2 cellular contexts compared by ENCODE assay signal in genomic region chr19:3381701-3382372, GRCh38.
TF ChIP-seq lines count a peak whose summit lies in the region.

No MANE protein-coding gene starts in this region.

TF ChIP-seq in HCT116, 20 proteins besides CTCF, POLR2A, EP300 and RAD21 (continued from another document):
- no peak for TF ChIP-seq CEBPB (IDR thresholded peaks at IDR 0.05; ENCODE audit: low read depth)
- no peak for TF ChIP-seq ATF3 (IDR thresholded peaks at IDR 0.05)
- TF ChIP-seq POLR2AphosphoS5 (IDR thresholded peaks at IDR 0.05; ENCODE audit: low read depth, low read length), result no peak
- TF ChIP-seq JUND (IDR thresholded peaks at IDR 0.05), result no peak
- no peak for TF ChIP-seq CBX3 (IDR thresholded peaks at IDR 0.05; ENCODE audit: low read depth)
- no peak for TF ChIP-seq REST (IDR thresholded peaks at IDR 0.05; ENCODE audit: low read depth)

TF ChIP-seq in HepG2, 621 proteins besides CTCF, POLR2A, EP300 and RAD21 (continued from another document):
- no peak for TF ChIP-seq SRSF9 (IDR thresholded peaks at IDR 0.05; ENCODE audit: borderline replicate concordance, insufficient read depth, low read depth, low read length, poor library complexity, severe bottlenecking)
- peak; percentile 30; the same call in 1 of the 2 replicates for TF ChIP-seq ZBTB33 (CRISPR knock-in tag; IDR thresholded peaks at IDR 0.05)
- no peak for TF ChIP-seq MLLT10 (CRISPR knock-in tag; IDR thresholded peaks at IDR 0.05)
- TF ChIP-seq ZNF614 (CRISPR knock-in tag; IDR thresholded peaks at IDR 0.05; ENCODE audit: borderline replicate concordance), result no peak
- no peak for TF ChIP-seq POGZ (CRISPR knock-in tag; IDR thresholded peaks at IDR 0.05)
